ENCODE assay signal across 14 cellular contexts in the genomic region with DNA sequence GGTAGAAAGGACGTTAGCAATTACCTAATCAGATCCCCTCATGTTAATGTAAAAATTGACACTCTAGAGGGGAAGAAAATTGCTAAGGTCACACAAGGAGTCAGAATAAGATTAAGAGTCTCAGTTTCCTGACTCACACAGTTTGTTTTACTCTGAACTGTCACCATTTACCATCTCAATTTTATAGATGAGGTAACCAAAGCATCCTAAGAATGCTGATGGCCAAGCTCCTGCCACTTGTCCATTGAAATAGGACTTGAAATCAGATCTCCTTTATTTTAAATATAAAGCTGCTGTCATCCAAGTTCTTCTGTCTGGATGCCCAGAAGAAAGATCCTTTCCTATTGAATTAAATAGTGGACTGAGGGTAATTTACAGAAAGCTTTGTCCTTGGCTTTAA.
A peak's percentile ranks its signal among the peaks of the same experiment; 100 is the strongest.
DNase-seq lines count a peak whose midpoint lies in the region; TF ChIP-seq lines count a peak whose summit lies in the region.
"Had no signal": no experiment of that assay in that cellular context is flagged by ENCODE, and none has a peak within 500 bp of the region (broad histone marks: within the 10 kb centered on the region; RNA-seq: fewer than 3 reads in every experiment).

No MANE protein-coding gene starts in this region.

- no peak overlapping the region for H2BK120ac ChIP-seq in mesenchymal stem cell (ENCODE audit: low read depth, low read length)

- peaks cover 3% of the 10 kb centered on the region for H3K36me3 Mint-ChIP-seq in activated naive CD4-positive, alpha-beta T cell treated with anti-CD3 and anti-CD28 coated beads, Interleukin-2, amount 50 U/mL, for 24 hours
- no peaks in the 10 kb centered on the region for H3K36me3 Mint-ChIP-seq in activated CD4-positive, alpha-beta T cell treated with anti-CD3 and anti-CD28 coated beads, Interleukin-2, amount 10 ng/mL, durations not matched to agents 7 days and 5 days (ENCODE audit: low read depth)

- H3K4me3 ChIP-seq in mesenchymal stem cell (ENCODE audit: insufficient read depth in 1 of 2, low read depth in 1 of 2, low read length in 2 of 2) (peak overlapping the region in 1 of 2 experiments; percentile 82), spleen (no peak overlapping the region)

- no peak for DNase-seq in activated naive CD4-positive, alpha-beta T cell treated with Interleukin-2 at 50 U/mL for 16 hours
- DNase-seq in astrocyte of the hippocampus (ENCODE audit: low read depth, low spot score) (peak; percentile 6), mesenchymal stem cell (peak; percentile 0), spleen (no peak), GM03348 (ENCODE audit: low spot score) (no peak), HCEC 1CT (no peak)
- no peak for DNase-seq in activated CD4-positive, alpha-beta T cell treated with anti-CD3 and anti-CD28 coated beads, Interleukin-2, amount 10 ng/mL, durations not matched to agents 7 days and 5 days
- DNase-seq: activated CD4-positive, CD25-positive, alpha-beta regulatory T cell treated with anti-CD3 and anti-CD28 coated beads, Interleukin-2, amount 50 U/mL, for 72 hours; activated T-cell treated with anti-CD3 and anti-CD28 coated beads, Interleukin-2, amount 50 U/mL, for 48 hours; effector CD8-positive, alpha-beta T cell; stimulated activated CD4-positive, alpha-beta T cell treated with anti-CD3 and anti-CD28 coated beads, Interleukin-15, amount 100 ng/mL, for 24 hours; T-helper 1 cell had no signal

- no peak overlapping the region for H3K27ac Mint-ChIP-seq in activated naive CD4-positive, alpha-beta T cell treated with anti-CD3 and anti-CD28 coated beads, Interleukin-2, amount 50 U/mL, for 24 hours
- no peak overlapping the region for H3K27ac Mint-ChIP-seq in activated CD4-positive, alpha-beta T cell treated with anti-CD3 and anti-CD28 coated beads, Interleukin-2, amount 10 ng/mL, durations not matched to agents 7 days and 5 days

- H3K9me3 ChIP-seq in mesenchymal stem cell (ENCODE audit: control insufficient read depth, low read length) = no peaks in the 10 kb centered on the region
- H3K9me3 ChIP-seq in spleen = peaks cover 0 to 9% (median under 1%) of the 10 kb centered on the region in 8 donors
- H3K9me3 ChIP-seq: ascending aorta had no signal

- H3K18ac ChIP-seq in mesenchymal stem cell (ENCODE audit: low read depth in 1 of 2, low read length in 2 of 2) = no peak overlapping the region

- no peak overlapping the region for H3K27ac ChIP-seq in mesenchymal stem cell (ENCODE audit: low read length, poor library complexity, severe bottlenecking)
- H3K27ac ChIP-seq in spleen = peak overlapping the region in 5 of 8 donors; percentile 10 to 70 (median 65)

- H3K4me1 Mint-ChIP-seq in activated naive CD4-positive, alpha-beta T cell treated with anti-CD3 and anti-CD28 coated beads, Interleukin-2, amount 50 U/mL, for 24 hours = peaks cover 9% of the 10 kb centered on the region
- peaks cover 9% of the 10 kb centered on the region for H3K4me1 Mint-ChIP-seq in activated CD4-positive, alpha-beta T cell treated with anti-CD3 and anti-CD28 coated beads, Interleukin-2, amount 10 ng/mL, durations not matched to agents 7 days and 5 days

- H4K8ac ChIP-seq in mesenchymal stem cell (ENCODE audit: low read length) = no peak overlapping the region

- H3K9me3 Mint-ChIP-seq in activated naive CD4-positive, alpha-beta T cell treated with anti-CD3 and anti-CD28 coated beads, Interleukin-2, amount 50 U/mL, for 24 hours = peaks cover 5% of the 10 kb centered on the region
- peaks cover 4% of the 10 kb centered on the region for H3K9me3 Mint-ChIP-seq in activated CD4-positive, alpha-beta T cell treated with anti-CD3 and anti-CD28 coated beads, Interleukin-2, amount 10 ng/mL, durations not matched to agents 7 days and 5 days

- intact Hi-C loops in spleen (cut with DNase I; ENCODE audit: low total_unique reads) = no loop called here

- no peak for TF ChIP-seq CTCF in spleen (IDR thresholded peaks at IDR 0.05 in 8 of 11, conservative IDR thresholded peaks at IDR 0.05 in 3 of 11)

- CTCF ChIA-PET in activated CD4-positive, alpha-beta T cell treated with anti-CD3 and anti-CD28 coated beads, Interleukin-2, amount 10 ng/mL, durations not matched to agents 7 days and 5 days (lab: Charles Lee) = no interaction called here

- H3K27me3 Mint-ChIP-seq in activated naive CD4-positive, alpha-beta T cell treated with anti-CD3 and anti-CD28 coated beads, Interleukin-2, amount 50 U/mL, for 24 hours = no peaks in the 10 kb centered on the region
- H3K27me3 Mint-ChIP-seq in activated CD4-positive, alpha-beta T cell treated with anti-CD3 and anti-CD28 coated beads, Interleukin-2, amount 10 ng/mL, durations not matched to agents 7 days and 5 days = peaks cover 2% of the 10 kb centered on the region

- no peak overlapping the region for H3K23ac ChIP-seq in mesenchymal stem cell (ENCODE audit: low read length in 2 of 2)

- H2AK5ac ChIP-seq in mesenchymal stem cell (ENCODE audit: low read length, severe bottlenecking) = no peak overlapping the region

- no CpG with 5 or more reads among the region's 1 CpG for WGBS in mesenchymal stem cell
- 24 to 44% (median 31%) methylated on average over 1 of the region's 1 CpG for WGBS in spleen, 5 donors

- TF ChIP-seq POLR2A in spleen (IDR thresholded peaks at IDR 0.05) = no peak

- H3K27me3 ChIP-seq in mesenchymal stem cell (ENCODE audit: control insufficient read depth in 1 of 2, insufficient read depth in 1 of 2, low read length in 2 of 2) = no peaks in the 10 kb centered on the region
- no peaks in the 10 kb centered on the region for H3K27me3 ChIP-seq in spleen (replicated peaks in 1 of 7)
- H3K27me3 ChIP-seq: ascending aorta had no signal

- H3K4me2 ChIP-seq in mesenchymal stem cell (ENCODE audit: low read length, poor library complexity, severe bottlenecking) = no peak overlapping the region

- no peak overlapping the region for H3K4ac ChIP-seq in mesenchymal stem cell (ENCODE audit: low read depth in 1 of 2, low read length in 2 of 2)

- H3K4me3 Mint-ChIP-seq in activated naive CD4-positive, alpha-beta T cell treated with anti-CD3 and anti-CD28 coated beads, Interleukin-2, amount 50 U/mL, for 24 hours = peak overlapping the region; percentile 70
- H3K4me3 Mint-ChIP-seq in activated CD4-positive, alpha-beta T cell treated with anti-CD3 and anti-CD28 coated beads, Interleukin-2, amount 10 ng/mL, durations not matched to agents 7 days and 5 days = no peak overlapping the region

- peak overlapping the region; percentile 88 for H3K9ac ChIP-seq in mesenchymal stem cell (ENCODE audit: low read length)

- H2AFZ ChIP-seq in mesenchymal stem cell (ENCODE audit: low read depth, low read length) = no peak overlapping the region

- H2BK5ac ChIP-seq in mesenchymal stem cell (ENCODE audit: low read depth, low read length, poor library complexity, severe bottlenecking) = no peak overlapping the region

- H2BK15ac ChIP-seq in mesenchymal stem cell (ENCODE audit: low read depth, poor library complexity, severe bottlenecking) = no peak overlapping the region

- H3K36me3 ChIP-seq in mesenchymal stem cell (ENCODE audit: control insufficient read depth in 1 of 2, insufficient read depth in 2 of 2, low read depth in 1 of 2, low read length in 2 of 2) = no peaks in the 10 kb centered on the region
- H3K36me3 ChIP-seq in spleen = no peaks in the 10 kb centered on the region
- H3K36me3 ChIP-seq: ascending aorta had no signal

- POLR2A ChIA-PET in activated CD4-positive, alpha-beta T cell treated with anti-CD3 and anti-CD28 coated beads, Interleukin-2, amount 10 ng/mL, durations not matched to agents 7 days and 5 days (lab: Charles Lee) = no interaction called here

- H2BK12ac ChIP-seq in mesenchymal stem cell (ENCODE audit: low read length in 2 of 2) = no peak overlapping the region

- H3K14ac ChIP-seq in mesenchymal stem cell (ENCODE audit: low read length in 2 of 2) = no peak overlapping the region

- H4K91ac ChIP-seq in mesenchymal stem cell (ENCODE audit: low read length) = no peak overlapping the region

- H3K79me1 ChIP-seq in mesenchymal stem cell (replicated peaks; ENCODE audit: low read length, poor library complexity, severe bottlenecking) = no peaks in the 10 kb centered on the region

- H3K4me1 ChIP-seq in mesenchymal stem cell (ENCODE audit: control insufficient read depth, insufficient read depth, low read depth, low read length) (peaks cover 3% of the 10 kb centered on the region), spleen (peaks cover 0 to 9% (median 2%) of the 10 kb centered on the region in 6 donors)
- H3K4me1 ChIP-seq: ascending aorta had no signal

Comparison
In these comparisons a context has a peak if more than half of its experiments do, and no peak if none do; other contexts are left out.
1. DNase-seq: peak in astrocyte of the hippocampus (single experiment) and mesenchymal stem cell (single experiment); none in activated naive CD4-positive, alpha-beta T cell treated with Interleukin-2 at 50 U/mL for 16 hours (single experiment), spleen (single experiment), GM03348 (single experiment), activated CD4-positive, alpha-beta T cell treated with anti-CD3 and anti-CD28 coated beads, Interleukin-2, amount 10 ng/mL, durations not matched to agents 7 days and 5 days (single experiment) and HCEC 1CT (single experiment).